In the genomic region with DNA sequence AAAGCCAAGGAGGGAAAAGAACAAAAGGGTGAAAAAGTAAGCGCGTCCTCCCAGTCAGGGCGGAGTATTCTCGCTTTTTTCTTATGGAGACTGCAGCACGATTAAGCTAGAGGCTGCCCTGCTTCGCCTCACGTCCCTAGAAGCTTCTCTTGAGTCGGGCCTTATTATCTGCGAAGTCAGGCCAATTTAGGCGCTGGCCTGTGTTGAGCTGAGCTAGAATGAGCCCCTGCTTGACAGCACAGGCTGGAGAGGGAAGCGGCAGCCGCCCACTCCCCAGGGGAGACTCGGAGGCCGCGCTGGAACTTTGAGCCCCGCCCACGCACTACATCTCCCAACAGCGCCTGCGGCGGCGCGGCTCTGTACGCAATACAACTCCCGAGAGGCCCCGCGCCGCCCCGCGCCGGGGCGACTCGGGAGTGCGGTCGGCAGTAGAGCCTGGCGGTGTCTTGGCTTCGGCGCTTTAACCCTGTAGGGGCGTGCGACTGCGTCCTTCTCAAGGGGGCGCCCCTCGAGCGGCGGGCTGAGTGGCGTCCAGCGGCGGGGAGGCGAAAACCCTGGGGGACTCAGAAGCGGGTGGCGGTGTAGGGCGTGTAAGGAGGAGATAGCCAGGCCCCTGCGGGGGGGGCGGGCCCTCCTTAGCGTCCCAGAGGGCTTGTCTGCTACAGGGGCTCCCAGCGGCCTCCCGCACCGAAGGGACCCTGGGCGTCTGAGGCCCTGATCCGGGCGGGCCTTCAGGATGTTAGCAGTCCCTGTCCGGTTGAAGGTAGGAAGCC, we compare ENCODE assay signal across 7 cellular contexts. TPM values are rescaled to one million over a fixed set of nuclear protein-coding genes. Genes with fewer than 3 reads are reported as not detected.
DNase-seq lines count a peak whose midpoint lies in the region; ATAC-seq, FAIRE-seq and TF ChIP-seq lines count a peak whose summit lies in the region.

No MANE protein-coding gene starts in this region.

- peaks cover 56% of the 10 kb centered on the region for H3K79me2 ChIP-seq in astrocyte (ENCODE audit: insufficient read depth, low read length)
- H3K79me2 ChIP-seq in hepatocyte: peaks cover 66% of the 10 kb centered on the region

- peaks cover 21% of the 10 kb centered on the region for H3K36me3 ChIP-seq in astrocyte (ENCODE audit: insufficient read depth, low read length)
- peaks cover 15% of the 10 kb centered on the region for H3K36me3 ChIP-seq in hepatocyte (replicated peaks; ENCODE audit: insufficient read depth, low read depth)

- H3K9me2 ChIP-seq in hepatocyte (replicated peaks; ENCODE audit: insufficient read depth): no peaks in the 10 kb centered on the region

- no peaks in the 10 kb centered on the region for H3K27me3 ChIP-seq in astrocyte (ENCODE audit: insufficient read depth, low read length)
- H3K27me3 ChIP-seq in hepatocyte: no peaks in the 10 kb centered on the region

- H3K4me1 ChIP-seq in astrocyte (ENCODE audit: insufficient read depth, low read length) (peaks cover 28% of the 10 kb centered on the region), hepatocyte (ENCODE audit: insufficient read depth) (peaks cover 28% of the 10 kb centered on the region)

- no peaks in the 10 kb centered on the region for H3K27me3 Mint-ChIP-seq in astrocyte (ENCODE audit: low read depth, unreplicated experiment)

- DNase-seq in NCI-H1694 treated with DMSO at 0.1 percent for 48 hours (lab: John Stamatoyannopoulos, UW): peak; percentile 80
- peak; percentile 75 for DNase-seq in T-helper 22 cell (ENCODE audit: low read depth)
- DNase-seq in astrocyte (ENCODE audit: low read depth): peak; percentile 82
- DNase-seq in hepatocyte (ENCODE audit: low spot score): peak; percentile 99
- DNase-seq in retinal pigment epithelial cell (ENCODE audit: low read depth): peak; percentile 74

- ATAC-seq in GM18505 (IDR thresholded peaks at IDR 0.05; ENCODE audit: unreplicated experiment) (peak; percentile 63), HG02938 (IDR thresholded peaks at IDR 0.05; ENCODE audit: unreplicated experiment) (peak; percentile 60)

- peaks cover 33% of the 10 kb centered on the region for H3K36me3 Mint-ChIP-seq in astrocyte (ENCODE audit: low read depth, unreplicated experiment)

- H3K4me2 ChIP-seq in astrocyte (ENCODE audit: low read length) (peak overlapping the region; percentile 100), hepatocyte (peak overlapping the region; percentile 87)

- H3K9me3 ChIP-seq in astrocyte (ENCODE audit: insufficient read depth, low read depth, low read length) (peaks cover 9% of the 10 kb centered on the region), hepatocyte (ENCODE audit: low read depth) (peaks cover 14% of the 10 kb centered on the region)

- under 1% methylated on average over 51 of the region's 61 CpGs for WGBS in hepatocyte (ENCODE audit: low lambda C conversion rate, missing lambda C conversion rate)

- H3K9me3 Mint-ChIP-seq in astrocyte (ENCODE audit: unreplicated experiment): peaks cover 26% of the 10 kb centered on the region

- TF ChIP-seq CTCF in astrocyte (IDR thresholded peaks at IDR 0.05; ENCODE audit: insufficient read depth, low read depth, low read length) (no peak), hepatocyte (IDR thresholded peaks at IDR 0.05; ENCODE audit: poor library complexity) (peak; percentile 20), retinal pigment epithelial cell (conservative IDR thresholded peaks at IDR 0.05; ENCODE audit: low read depth, low read length) (peak; percentile 25)

- TF ChIP-seq POLR2A in GM18505 (IDR thresholded peaks at IDR 0.05; ENCODE audit: borderline replicate concordance, extremely low read depth, insufficient read depth, insufficient read length): peak; percentile 85

- peak overlapping the region; percentile 98 for H3K27ac Mint-ChIP-seq in astrocyte (ENCODE audit: unreplicated experiment)

- no peaks in the 10 kb centered on the region for H4K20me1 ChIP-seq in astrocyte (ENCODE audit: insufficient read depth, low read length)
- H4K20me1 ChIP-seq in hepatocyte (ENCODE audit: insufficient read depth, poor library complexity, severe bottlenecking): no peaks in the 10 kb centered on the region

- H2AFZ ChIP-seq in astrocyte (ENCODE audit: low read depth, low read length): peak overlapping the region; percentile 92
- H2AFZ ChIP-seq in hepatocyte: peak overlapping the region; percentile 98

- no peak for FAIRE-seq in astrocyte (lab: Jason Lieb, UNC)

- H3K27ac ChIP-seq in astrocyte (ENCODE audit: low read depth, low read length) (peak overlapping the region; percentile 99), hepatocyte (peak overlapping the region; percentile 97)

- H3K9ac ChIP-seq in astrocyte (ENCODE audit: low read length): peak overlapping the region; percentile 99

- H3K4me1 Mint-ChIP-seq in astrocyte (ENCODE audit: low read depth, unreplicated experiment): peaks cover 40% of the 10 kb centered on the region

- peak overlapping the region; percentile 99 for H3K4me3 ChIP-seq in astrocyte (ENCODE audit: insufficient read depth, low read depth, low read length)
- H3K4me3 ChIP-seq in hepatocyte: peak overlapping the region; percentile 84
- peak overlapping the region; percentile 100 for H3K4me3 ChIP-seq in retinal pigment epithelial cell (ENCODE audit: low read length)

- peak overlapping the region; percentile 97 for H3K4me3 Mint-ChIP-seq in astrocyte (ENCODE audit: unreplicated experiment)

RNA-seq across cellular contexts. Expression of gene ZNF436, which starts 0.9 kb away (rescaled TPM):
- total RNA-seq in astrocyte (12.2 and 13.0 TPM in 2 replicates), hepatocyte (15.5 and 17.1 TPM in 2 replicates)
- polyA plus RNA-seq in hepatocyte: 4.4 and 7.5 TPM in 2 replicates

RNA-seq across cellular contexts. Expression of gene HNRNPR, which starts 24.7 kb away (rescaled TPM):
- total RNA-seq in astrocyte (109 and 113 TPM in 2 replicates), hepatocyte (104 and 106 TPM in 2 replicates)
- polyA plus RNA-seq in hepatocyte: 105 and 112 TPM in 2 replicates

RNA-seq across cellular contexts. Expression of gene TCEA3, which starts 55.8 kb away (rescaled TPM):
- 3.3 and 3.4 TPM in 2 replicates for total RNA-seq in astrocyte
- total RNA-seq in hepatocyte: 30.2 and 30.8 TPM in 2 replicates
- 27.6 and 31.2 TPM in 2 replicates for polyA plus RNA-seq in hepatocyte

Comparison
In these comparisons a context has a peak if more than half of its experiments do, and no peak if none do; other contexts are left out.
1. Peak in every context shown above with its lines: DNase-seq, ATAC-seq, H3K4me3 ChIP-seq and H3K27ac ChIP-seq.